10 cellular contexts compared by ENCODE assay signal in genomic region chr20:13336308-13337089, GRCh38.
DNase-seq lines count a peak whose midpoint lies in the region; ATAC-seq and TF ChIP-seq lines count a peak whose summit lies in the region.
"Had no signal": no experiment of that assay in that cellular context is flagged by ENCODE, and none has a peak within 500 bp of the region (broad histone marks: within the 10 kb centered on the region; RNA-seq: fewer than 3 reads in every experiment).

No MANE protein-coding gene starts in this region.

- ATAC-seq in HG02759 (IDR thresholded peaks at IDR 0.05; ENCODE audit: unreplicated experiment) (peak; percentile 83), HG02840 (IDR thresholded peaks at IDR 0.05; ENCODE audit: low FRiP score, unreplicated experiment) (no peak), GM21526 (IDR thresholded peaks at IDR 0.05; ENCODE audit: low FRiP score, unreplicated experiment) (no peak)
- ATAC-seq: gastrocnemius medialis had no signal

- no peak overlapping the region for H3K4me3 Mint-ChIP-seq in activated CD4-positive, alpha-beta T cell treated with anti-CD3 and anti-CD28 coated beads, Interleukin-2, amount 10 ng/mL, durations not matched to agents 7 days and 5 days
- H3K4me3 Mint-ChIP-seq in osteocyte (ENCODE audit: unreplicated experiment), result no peak overlapping the region
- H3K4me3 Mint-ChIP-seq: naive B cell had no signal

- TF ChIP-seq CTCF in osteocyte (IDR thresholded peaks at IDR 0.05), result no peak

- H3K27ac Mint-ChIP-seq in activated CD4-positive, alpha-beta T cell treated with anti-CD3 and anti-CD28 coated beads, Interleukin-2, amount 10 ng/mL, durations not matched to agents 7 days and 5 days, result no peak overlapping the region
- peak overlapping the region; percentile 58 for H3K27ac Mint-ChIP-seq in osteocyte (ENCODE audit: unreplicated experiment)
- H3K27ac Mint-ChIP-seq: naive B cell had no signal

- H3K27me3 Mint-ChIP-seq in activated CD4-positive, alpha-beta T cell treated with anti-CD3 and anti-CD28 coated beads, Interleukin-2, amount 10 ng/mL, durations not matched to agents 7 days and 5 days, result no peaks in the 10 kb centered on the region
- no peaks in the 10 kb centered on the region for H3K27me3 Mint-ChIP-seq in osteocyte (ENCODE audit: unreplicated experiment)

- H3K9me3 Mint-ChIP-seq in activated CD4-positive, alpha-beta T cell treated with anti-CD3 and anti-CD28 coated beads, Interleukin-2, amount 10 ng/mL, durations not matched to agents 7 days and 5 days, result peaks cover 2% of the 10 kb centered on the region
- H3K9me3 Mint-ChIP-seq in osteocyte (ENCODE audit: unreplicated experiment), result no peaks in the 10 kb centered on the region

- H3K4me1 Mint-ChIP-seq in activated CD4-positive, alpha-beta T cell treated with anti-CD3 and anti-CD28 coated beads, Interleukin-2, amount 10 ng/mL, durations not matched to agents 7 days and 5 days, result no peaks in the 10 kb centered on the region
- H3K4me1 Mint-ChIP-seq in osteocyte (ENCODE audit: unreplicated experiment), result peaks cover 41% of the 10 kb centered on the region
- H3K4me1 Mint-ChIP-seq: naive B cell had no signal

- peak; percentile 44 for DNase-seq in activated CD4-positive, alpha-beta T cell treated with anti-CD3 and anti-CD28 coated beads for 48 hours
- DNase-seq in activated CD4-positive, alpha-beta T cell treated with anti-CD3 and anti-CD28 coated beads, Interleukin-2, amount 10 ng/mL, durations not matched to agents 7 days and 5 days, result no peak
- peak; percentile 54 for DNase-seq in T1000 (lab: John Stamatoyannopoulos, UW)
- DNase-seq in osteocyte (ENCODE audit: extremely low spot score, unreplicated experiment), result no peak
- no peak for DNase-seq in NCI-H1105 (lab: John Stamatoyannopoulos, UW)
- DNase-seq: gastrocnemius medialis, naive B cell had no signal

- CTCF ChIA-PET in activated CD4-positive, alpha-beta T cell treated with anti-CD3 and anti-CD28 coated beads, Interleukin-2, amount 10 ng/mL, durations not matched to agents 7 days and 5 days (lab: Charles Lee), result no interaction called here

- H3K36me3 Mint-ChIP-seq in activated CD4-positive, alpha-beta T cell treated with anti-CD3 and anti-CD28 coated beads, Interleukin-2, amount 10 ng/mL, durations not matched to agents 7 days and 5 days (ENCODE audit: low read depth), result no peaks in the 10 kb centered on the region
- H3K36me3 Mint-ChIP-seq in osteocyte (ENCODE audit: unreplicated experiment), result no peaks in the 10 kb centered on the region
- H3K36me3 Mint-ChIP-seq: naive B cell had no signal

- POLR2A ChIA-PET in activated CD4-positive, alpha-beta T cell treated with anti-CD3 and anti-CD28 coated beads, Interleukin-2, amount 10 ng/mL, durations not matched to agents 7 days and 5 days (lab: Charles Lee), result no interaction called here

Comparison
In these comparisons a context has a peak if more than half of its experiments do, and no peak if none do; other contexts are left out.
1. DNase-seq: peak in activated CD4-positive, alpha-beta T cell treated with anti-CD3 and anti-CD28 coated beads for 48 hours (single experiment) and T1000 (single experiment); none in activated CD4-positive, alpha-beta T cell treated with anti-CD3 and anti-CD28 coated beads, Interleukin-2, amount 10 ng/mL, durations not matched to agents 7 days and 5 days (single experiment), osteocyte (single experiment) and NCI-H1105 (single experiment).